ENCODE assay signal across 37 cellular contexts in genomic region chr3:150905766-150906165, GRCh38. TPM values are rescaled to one million over a fixed set of nuclear protein-coding genes. Genes with fewer than 3 reads are reported as not detected.
"Had no signal": no experiment of that assay in that cellular context is flagged by ENCODE, and none has a peak within 500 bp of the region (broad histone marks: within the 10 kb centered on the region; RNA-seq: fewer than 3 reads in every experiment).

No MANE protein-coding gene starts in this region.

- H3K27me3 ChIP-seq: adrenal gland, ascending aorta, body of pancreas, breast epithelium, cardiac muscle cell had no signal

- H3K4me1 ChIP-seq: adrenal gland, ascending aorta, body of pancreas, breast epithelium had no signal

- DNase-seq: activated effector memory CD4-positive, alpha-beta T cell treated with anti-CD3 and anti-CD28 coated beads, Interleukin-2, amount 50 U/mL, for 16 hours; activated effector memory CD4-positive, alpha-beta T cell treated with Interleukin-2 at 50 U/mL for 16 hours; activated gamma-delta T cell; activated gamma-delta T cell treated with Interleukin-2 at 50 U/mL for 16 hours; activated naive CD4-positive, alpha-beta T cell; activated naive CD4-positive, alpha-beta T cell treated with anti-CD3 and anti-CD28 coated beads for 36 hours; activated naive CD4-positive, alpha-beta T cell treated with anti-CD3 and anti-CD28 coated beads, Interleukin-2, amount 10 ng/mL, durations not matched to agents 7 days and 5 days; activated naive CD4-positive, alpha-beta T cell treated with anti-CD3 and anti-CD28 coated beads, Interleukin-2, amount 50 U/mL, for 16 hours; activated naive CD4-positive, alpha-beta T cell treated with Interleukin-2 at 50 U/mL for 16 hours; activated naive CD8-positive, alpha-beta T cell treated with anti-CD3 and anti-CD28 coated beads for 36 hours; activated naive CD8-positive, alpha-beta T cell treated with anti-CD3 and anti-CD28 coated beads, Interleukin-2, amount 10 ng/mL, durations not matched to agents 7 days and 5 days; activated naive CD8-positive, alpha-beta T cell treated with anti-CD3 and anti-CD28 coated beads, Interleukin-2, amount 50 U/mL, for 24 hours; activated T-cell treated with anti-CD3 and anti-CD28 coated beads, Interleukin-2, amount 50 U/mL, for 4 hours; activated T-cell treated with anti-CD3 and anti-CD28 coated beads, Interleukin-2, amount 50 U/mL, for 48 hours; activated T-cell treated with anti-CD3 and anti-CD28 coated beads, Interleukin-2, amount 50 U/mL, for 72 hours; adrenal gland; amniotic stem cell; amygdala; anterior cingulate cortex; aorta; body of pancreas; brain microvascular endothelial cell; caudate nucleus; central memory CD4-positive, alpha-beta T cell; cerebellar nuclear complex had no signal

- H3K27ac ChIP-seq: adrenal gland, ascending aorta, body of pancreas, brain microvascular endothelial cell, breast epithelium, cardiac muscle cell had no signal

- H3K9me3 ChIP-seq: adrenal gland, ascending aorta, body of pancreas, breast epithelium had no signal

- H3K4me3 ChIP-seq: adrenal gland, ascending aorta, body of pancreas, breast epithelium, cardiac muscle cell had no signal

- ATAC-seq: activated naive CD4-positive, alpha-beta T cell treated with anti-CD3 and anti-CD28 coated beads, Interleukin-2, amount 50 U/mL, for 72 hours; activated naive CD8-positive, alpha-beta T cell treated with anti-CD3 and anti-CD28 coated beads, Interleukin-2, amount 50 U/mL, for 24 hours; activated T-cell treated with anti-CD3 and anti-CD28 coated beads, Interleukin-2, amount 50 U/mL, for 4 hours; activated T-cell treated with anti-CD3 and anti-CD28 coated beads, Interleukin-2, amount 50 U/mL, for 72 hours; activated T-helper 17 cell treated with anti-CD3 and anti-CD28 coated beads, Interleukin-2, amount 50 U/mL, for 72 hours; body of pancreas had no signal

- H3K36me3 ChIP-seq: adrenal gland, ascending aorta, brain microvascular endothelial cell, breast epithelium, cardiac muscle cell had no signal

RNA-seq across cellular contexts. Expression of gene MINDY4B, which starts 0.5 kb away (rescaled TPM):
- total RNA-seq: activated naive CD4-positive, alpha-beta T cell treated with anti-CD3 and anti-CD28 coated beads for 36 hours; activated naive CD4-positive, alpha-beta T cell treated with anti-CD3 and anti-CD28 coated beads, Interleukin-2, amount 50 U/mL, for 72 hours; activated naive CD8-positive, alpha-beta T cell treated with anti-CD3 and anti-CD28 coated beads for 36 hours; activated naive CD8-positive, alpha-beta T cell treated with anti-CD3 and anti-CD28 coated beads, Interleukin-2, amount 10 ng/mL, durations not matched to agents 7 days and 5 days; activated T-cell treated with anti-CD3 and anti-CD28 coated beads, Interleukin-2, amount 50 U/mL, for 4 hours; activated T-cell treated with anti-CD3 and anti-CD28 coated beads, Interleukin-2, amount 50 U/mL, for 72 hours; activated T-helper 1 cell treated with anti-CD3 and anti-CD28 coated beads, Interleukin-12 subunit alpha, Interleukin-12 subunit beta, Interleukin-2, Interleukin-4 antibody, amounts not matched to agents 30 ng/mL and 10 ng/mL and 1 ng/mL, durations not matched to agents 14 hours and 24 hours and 36 hours; activated T-helper 17 cell treated with anti-CD3 and anti-CD28 coated beads, Interleukin-2, amount 50 U/mL, for 72 hours; activated T-helper 2 cell treated with anti-CD3 and anti-CD28 coated beads, Interferon-gamma antibody, Interleukin-2, Interleukin-4, amounts not matched to agents 10 μg/mL and 5 μg/mL and 100 μg/mL, durations not matched to agents 14 hours and 24 hours and 36 hours; aorta; ascending aorta; astrocyte; body of pancreas; breast epithelium; bronchial epithelial cell; cardiac muscle cell; cardiac septum; cerebellum; chondrocyte had no signal
